15 cellular contexts compared by ENCODE assay signal in genomic region chr20:56925696-56926101, GRCh38.
DNase-seq lines count a peak whose midpoint lies in the region; ATAC-seq, FAIRE-seq and TF ChIP-seq lines count a peak whose summit lies in the region.
"Had no signal": no experiment of that assay in that cellular context is flagged by ENCODE, and none has a peak within 500 bp of the region (broad histone marks: within the 10 kb centered on the region; RNA-seq: fewer than 3 reads in every experiment).

No MANE protein-coding gene starts in this region.

- 36% methylated on average over 28 of the region's 28 CpGs for WGBS in HepG2 (ENCODE audit: low lambda C conversion rate)
- WGBS in tibial nerve, 2 donors: 2 to 4% methylated on average over 28 of the region's 28 CpGs

- H3K4me1 ChIP-seq in cardiac muscle cell (ENCODE audit: low read depth): peaks cover 7% of the 10 kb centered on the region
- H3K4me1 ChIP-seq in HepG2 (ENCODE audit: insufficient read depth, low read length): no peaks in the 10 kb centered on the region
- H3K4me1 ChIP-seq in tibial nerve: peaks cover 0 to 18% (median 0%) of the 10 kb centered on the region in 4 donors

- no peak for TF ChIP-seq CTCF in cardiac muscle cell (IDR thresholded peaks at IDR 0.05; ENCODE audit: low read depth, low read length)
- TF ChIP-seq CTCF in brain (conservative IDR thresholded peaks at IDR 0.05): no peak
- TF ChIP-seq CTCF in HepG2 (CRISPR knock-in tag; IDR thresholded peaks at IDR 0.05): no peak
- TF ChIP-seq CTCF in tibial nerve (IDR thresholded peaks at IDR 0.05): no peak

- H3K4me3 ChIP-seq in cardiac muscle cell: peak overlapping the region; percentile 38
- no peak overlapping the region for H3K4me3 ChIP-seq in HepG2 (replicated peaks in 1 of 3; ENCODE audit: insufficient read depth in 1 of 3, low read depth in 2 of 3, low read length in 3 of 3)
- H3K4me3 ChIP-seq in tibial nerve: peak overlapping the region in 3 of 4 donors; percentile 4 to 49 (median 30)

- H3K27ac Mint-ChIP-seq in brain: peak overlapping the region in 3 of 5 experiments; percentile 27 to 94 (median 89)
- H3K27ac Mint-ChIP-seq: activated CD8-positive, alpha-beta memory T cell treated with anti-CD3 and anti-CD28 coated beads, Interleukin-2, amount 10 ng/mL, durations not matched to agents 7 days and 5 days; T-cell had no signal

- H3K27me3 ChIP-seq in cardiac muscle cell (peaks cover 99% of the 10 kb centered on the region), HepG2 (ENCODE audit: control insufficient read depth in 1 of 2, insufficient read depth in 2 of 2, low read length in 2 of 2) (peaks cover 7 to 78% of the 10 kb centered on the region in 2 experiments), tibial nerve (peaks cover 0 to 70% of the 10 kb centered on the region in 2 donors)

- DNase-seq in cardiac muscle cell (ENCODE audit: low read depth in 1 of 2, low spot score in 1 of 2) (peak in 1 of 2 donors; percentile 37), Right ventricle myocardium superior (no peak), HepG2 (ENCODE audit: low spot score) (no peak), tibial nerve (ENCODE audit: low spot score in 2 of 2) (no peak), nucleus accumbens (lab: John Stamatoyannopoulos, UW) (no peak), NK-92 (lab: John Stamatoyannopoulos, UW; ENCODE audit: unreplicated experiment) (no peak)
- no peak for DNase-seq in activated CD8-positive, alpha-beta memory T cell treated with anti-CD3 and anti-CD28 coated beads, Interleukin-2, amount 50 U/mL, for 48 hours
- DNase-seq: activated CD8-positive, alpha-beta memory T cell treated with anti-CD3 and anti-CD28 coated beads, Interleukin-2, amount 10 ng/mL, durations not matched to agents 7 days and 5 days; AML-193; GDM1; GOT3; T-cell had no signal

- TF ChIP-seq POLR2A in HepG2 (IDR thresholded peaks at IDR 0.05; ENCODE audit: insufficient read depth in 1 of 2, low read depth in 2 of 2, low read length in 2 of 2) (no peak), tibial nerve (IDR thresholded peaks at IDR 0.05) (no peak)

- no peak overlapping the region for H3K27ac ChIP-seq in cardiac muscle cell
- no peak overlapping the region for H3K27ac ChIP-seq in HepG2 (ENCODE audit: extremely low read length, insufficient read depth, low read length)
- H3K27ac ChIP-seq in tibial nerve: no peak overlapping the region
- H3K27ac ChIP-seq: KMS-11 had no signal

- H3K27me3 Mint-ChIP-seq in brain: peaks cover 99% of the 10 kb centered on the region

- H3K9me3 ChIP-seq in cardiac muscle cell (ENCODE audit: low read depth): no peaks in the 10 kb centered on the region
- no peaks in the 10 kb centered on the region for H3K9me3 ChIP-seq in HepG2 (ENCODE audit: low read length)
- no peaks in the 10 kb centered on the region for H3K9me3 ChIP-seq in tibial nerve

- no peak for TF ChIP-seq RAD21 in HepG2 (CRISPR knock-in tag; IDR thresholded peaks at IDR 0.05)

- TF ChIP-seq EP300 in HepG2 (IDR thresholded peaks at IDR 0.05; ENCODE audit: low read depth in 2 of 2, low read length in 2 of 2): no peak
- no peak for TF ChIP-seq EP300 in HepG2 (CRISPR knock-in tag; IDR thresholded peaks at IDR 0.05; ENCODE audit: borderline replicate concordance)
- no peak for TF ChIP-seq EP300 in tibial nerve (IDR thresholded peaks at IDR 0.05)

- no peak overlapping the region for H2AFZ ChIP-seq in HepG2 (ENCODE audit: low read length)

- peak overlapping the region; percentile 83 to 90 (median 86) for H3K4me3 Mint-ChIP-seq in brain
- H3K4me3 Mint-ChIP-seq: activated CD8-positive, alpha-beta memory T cell treated with anti-CD3 and anti-CD28 coated beads, Interleukin-2, amount 10 ng/mL, durations not matched to agents 7 days and 5 days had no signal

- no peak for ATAC-seq in Right ventricle myocardium superior (ENCODE audit: poor library complexity)
- no peak for ATAC-seq in HepG2
- ATAC-seq: activated CD8-positive, alpha-beta memory T cell treated with anti-CD3 and anti-CD28 coated beads, Interleukin-2, amount 10 ng/mL, durations not matched to agents 7 days and 5 days; esophagus mucosa; T-cell had no signal

- peaks cover 0 to 13% (median 2%) of the 10 kb centered on the region in 5 experiments for H3K9me3 Mint-ChIP-seq in brain
- H3K9me3 Mint-ChIP-seq: T-cell had no signal

- no peaks in the 10 kb centered on the region for H4K20me1 ChIP-seq in HepG2 (ENCODE audit: insufficient read depth, low read length)

- CTCF ChIA-PET in HepG2 (lab: Yijun Ruan, JAX; ENCODE audit: low intra/inter-chr PET ratio, low total read pairs): no interaction called here

- no peaks in the 10 kb centered on the region for H3K36me3 Mint-ChIP-seq in brain
- H3K36me3 Mint-ChIP-seq: activated CD8-positive, alpha-beta memory T cell treated with anti-CD3 and anti-CD28 coated beads, Interleukin-2, amount 10 ng/mL, durations not matched to agents 7 days and 5 days; T-cell had no signal

- peaks cover 25% of the 10 kb centered on the region for H3K4me1 Mint-ChIP-seq in brain
- H3K4me1 Mint-ChIP-seq: activated CD8-positive, alpha-beta memory T cell treated with anti-CD3 and anti-CD28 coated beads, Interleukin-2, amount 10 ng/mL, durations not matched to agents 7 days and 5 days had no signal

- no peak overlapping the region for H3K4me2 ChIP-seq in HepG2 (ENCODE audit: low read depth, low read length)
- H3K4me2 ChIP-seq: KMS-11 had no signal

- no peaks in the 10 kb centered on the region for H3K36me3 ChIP-seq in cardiac muscle cell
- H3K36me3 ChIP-seq in HepG2 (replicated peaks in 1 of 2; ENCODE audit: control insufficient read depth in 1 of 2, insufficient read depth in 2 of 2, low read length in 2 of 2): no peaks in the 10 kb centered on the region
- no peaks in the 10 kb centered on the region for H3K36me3 ChIP-seq in tibial nerve

- no peaks in the 10 kb centered on the region for H3K79me2 ChIP-seq in HepG2 (ENCODE audit: insufficient read depth, low read length)

- no peak overlapping the region for H3K9ac ChIP-seq in HepG2 (ENCODE audit: insufficient read depth, low read depth, low read length)
- H3K9ac ChIP-seq: KMS-11 had no signal

- FAIRE-seq in HepG2 (lab: Jason Lieb, UNC): no peak

- no TSS peak for BruUV-seq in HepG2 (replicated peaks; lab: Mats Ljungman, UMichigan)

- in situ Hi-C loops in HepG2 (cut with HindIII; ENCODE audit: extremely low pct_ligation_motif_present, low pct_unique_long_range_greater_than_20kb): no loop called here

- intact Hi-C loops in Right ventricle myocardium superior (cut with DNase I) (no loop called here), HepG2 (cut with micrococcal nuclease; ENCODE audit: unreplicated experiment) (no loop called here)

- POLR2A ChIA-PET in HepG2 (lab: Yijun Ruan, JAX): no interaction called here

TF ChIP-seq in HepG2, 621 proteins besides CTCF, POLR2A, EP300 and RAD21:
- TF ChIP-seq ZNF563 (CRISPR knock-in tag; IDR thresholded peaks at IDR 0.05) (no peak), EZH2 (conservative IDR thresholded peaks at IDR 0.05; ENCODE audit: low read depth, low read length) (peak; percentile 77; the same call in 1 of the 2 replicates)
TF ChIP-seq in HepG2: peak in this region for 1.

Comparison
In these comparisons a context has a peak if more than half of its experiments do, and no peak if none do; other contexts are left out.
1. H3K4me3 ChIP-seq: peak in cardiac muscle cell (single experiment) and tibial nerve (3 of 4); none in HepG2 (0 of 3).